In the genomic region with DNA sequence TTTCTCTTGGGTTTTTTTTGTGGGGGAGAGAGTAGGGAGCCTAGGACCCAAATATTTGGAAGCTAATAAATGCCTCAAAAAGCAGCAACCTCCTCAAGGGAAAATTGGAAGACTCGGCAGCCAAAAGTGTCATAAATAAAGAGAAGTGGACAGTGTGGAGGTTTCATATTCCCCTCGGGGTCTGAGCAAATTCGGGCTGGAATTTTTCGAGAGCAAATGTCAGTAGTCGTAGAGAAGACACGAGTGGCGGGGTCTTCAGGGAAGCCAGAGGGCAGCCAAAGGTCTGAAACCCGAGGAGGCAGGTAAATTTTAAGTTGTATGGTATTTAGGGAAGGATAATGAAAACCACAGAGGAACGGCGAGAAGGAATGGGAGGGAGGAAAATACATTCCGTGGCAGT, we compare ENCODE assay signal across 16 cellular contexts. TPM values are rescaled to one million over a fixed set of nuclear protein-coding genes. Genes with fewer than 3 reads are reported as not detected.
DNase-seq lines count a peak whose midpoint lies in the region; ATAC-seq and TF ChIP-seq lines count a peak whose summit lies in the region.
"Had no signal": no experiment of that assay in that cellular context is flagged by ENCODE, and none has a peak within 500 bp of the region (broad histone marks: within the 10 kb centered on the region; RNA-seq: fewer than 3 reads in every experiment).

No MANE protein-coding gene starts in this region.

- H3K9me3 ChIP-seq in left ventricle myocardium inferior (replicated peaks): no peaks in the 10 kb centered on the region
- H3K9me3 ChIP-seq: BLaER1 had no signal

- DNase-seq in HFFc6 (no peak), natural killer cell (no peak), GOT3 (lab: John Stamatoyannopoulos, UW) (no peak), NCI-H146 treated with DMSO at 0.1 percent for 48 hours (lab: John Stamatoyannopoulos, UW; ENCODE audit: unreplicated experiment) (no peak), left ventricle myocardium inferior (no peak)
- DNase-seq: foreskin fibroblast; NCI-H1105 treated with DMSO at 0.1 percent for 48 hours; NCI-H510A; stimulated activated CD4-positive, alpha-beta T cell treated with anti-CD3 and anti-CD28 coated beads, Interleukin-12 subunit alpha, Interleukin-12 subunit beta, amount 100 ng/mL, for 4 hours had no signal

- H3K4me3 Mint-ChIP-seq in HFFc6 (peak overlapping the region; percentile 30; the same call in 1 of the 2 replicates), brain (peak overlapping the region; percentile 23 to 87 (median 51)), natural killer cell (peak overlapping the region; percentile 88)
- H3K4me3 Mint-ChIP-seq: neural progenitor cell had no signal

- H3K27ac ChIP-seq in ACC112 (ENCODE audit: low read depth, low read length) (no peak overlapping the region), left ventricle myocardium inferior (replicated peaks) (no peak overlapping the region)
- H3K27ac ChIP-seq: BLaER1, neural progenitor cell, RWPE1 had no signal

- no peaks in the 10 kb centered on the region; the same call in 1 of the 2 replicates for H3K4me1 Mint-ChIP-seq in HFFc6 (ENCODE audit: low read depth)
- H3K4me1 Mint-ChIP-seq in brain: peaks cover 85% of the 10 kb centered on the region
- peaks cover 73 to 87% of the 10 kb centered on the region in 2 donors for H3K4me1 Mint-ChIP-seq in natural killer cell

- no peak for ATAC-seq in natural killer cell
- ATAC-seq in esophagus mucosa: no peak
- ATAC-seq: HepG2 had no signal

- no peaks in the 10 kb centered on the region for H3K4me1 ChIP-seq in ACC112 (ENCODE audit: control insufficient read depth, insufficient read depth, low read length, unreplicated experiment)
- no peaks in the 10 kb centered on the region for H3K4me1 ChIP-seq in left ventricle myocardium inferior

- H3K4me3 ChIP-seq in ACC112 (ENCODE audit: low read depth, low read length) (peak overlapping the region; percentile 33; the same call in 1 of the 2 replicates), left ventricle myocardium inferior (no peak overlapping the region)
- H3K4me3 ChIP-seq: BLaER1, neural progenitor cell had no signal

- H3K27ac Mint-ChIP-seq in HFFc6 (no peak overlapping the region), brain (peak overlapping the region in 3 of 5 experiments; percentile 42 to 65 (median 47)), natural killer cell (peak overlapping the region; percentile 93 to 97)
- H3K27ac Mint-ChIP-seq: neural progenitor cell had no signal

- H3K9me3 Mint-ChIP-seq in HFFc6: no peaks in the 10 kb centered on the region
- no peaks in the 10 kb centered on the region for H3K9me3 Mint-ChIP-seq in brain
- H3K9me3 Mint-ChIP-seq in natural killer cell: no peaks in the 10 kb centered on the region
- H3K9me3 Mint-ChIP-seq: neural progenitor cell had no signal

- H2AFZ ChIP-seq in ACC112 (ENCODE audit: low read length, unreplicated experiment): no peak overlapping the region
- H2AFZ ChIP-seq: neural progenitor cell had no signal

- H3K27me3 Mint-ChIP-seq in HFFc6 (ENCODE audit: insufficient read depth): peaks cover 54% of the 10 kb centered on the region
- peaks cover 8% of the 10 kb centered on the region for H3K27me3 Mint-ChIP-seq in brain
- no peaks in the 10 kb centered on the region for H3K27me3 Mint-ChIP-seq in natural killer cell (ENCODE audit: low read depth in 2 of 2)

- H3K36me3 ChIP-seq in ACC112 (ENCODE audit: insufficient read depth, low read length): no peaks in the 10 kb centered on the region
- no peaks in the 10 kb centered on the region for H3K36me3 ChIP-seq in left ventricle myocardium inferior
- H3K36me3 ChIP-seq: neural progenitor cell had no signal

- TF ChIP-seq CTCF in HFFc6 (IDR thresholded peaks at IDR 0.05) (no peak), brain (conservative IDR thresholded peaks at IDR 0.05) (no peak), natural killer cell (IDR thresholded peaks at IDR 0.05) (no peak), left ventricle myocardium inferior (IDR thresholded peaks at IDR 0.05; ENCODE audit: borderline replicate concordance) (no peak)

- intact Hi-C loops in natural killer cell (cut with micrococcal nuclease): no loop called here
- intact Hi-C loops in left ventricle myocardium inferior (cut with micrococcal nuclease): no loop called here

- H3K36me3 Mint-ChIP-seq in HFFc6 (ENCODE audit: low read depth): no peaks in the 10 kb centered on the region
- peaks cover 4% of the 10 kb centered on the region for H3K36me3 Mint-ChIP-seq in brain
- no peaks in the 10 kb centered on the region for H3K36me3 Mint-ChIP-seq in natural killer cell
- H3K36me3 Mint-ChIP-seq: neural progenitor cell had no signal

- no peaks in the 10 kb centered on the region for H3K79me2 ChIP-seq in ACC112 (ENCODE audit: control insufficient read depth, insufficient read depth, low read length, unreplicated experiment)

- H3K27me3 ChIP-seq in ACC112 (ENCODE audit: insufficient read depth, low read length) (peaks cover 80% of the 10 kb centered on the region), left ventricle myocardium inferior (ENCODE audit: low read depth) (peaks cover 100% of the 10 kb centered on the region)

RNA-seq across cellular contexts. Expression of gene BCL11B, which starts 13.1 kb away (rescaled TPM):
- under 1 TPM in 4 of 6 experiments, not detected in 2; 0.06 to 0.14 (median 0.10) TPM for total RNA-seq in HFFc6 (2021; fragmentation: NEBNext Ultra II Directional; extraction: Animal tissue kit (Norgen Biotek cat#: 25700))
- polyA plus RNA-seq in brain (ENCODE audit: insufficient read depth, low read depth, low replicate concordance): 1.6 TPM
- total RNA-seq in natural killer cell (10 to 100 TPM; 43.5 to 61.5 (median 56.2) TPM), esophagus mucosa (10.6 TPM), left ventricle myocardium inferior (0.11 TPM)
- total RNA-seq: HepG2 had no signal
- polyA plus RNA-seq: HepG2 had no signal

Comparison
In these comparisons a context has a peak if more than half of its experiments do, and no peak if none do; other contexts are left out.
1. H3K4me3 Mint-ChIP-seq: peak in every context shown above with its lines; median percentile 88 in natural killer cell; 51 in brain; 30 in HFFc6.
2. RNA of gene BCL11B, which starts 13.1 kb away (total RNA-seq): 43.5 to 61.5 TPM in natural killer cell and 10.6 TPM in esophagus mucosa (single experiment); 0.11 TPM in left ventricle myocardium inferior (single experiment) and 0.06 to 0.14 TPM in HFFc6; every median in the first group is over 10 times any median in the second.